Comparison of ENCODE assay signal across 1 cellular context in genomic region chr2:38407111-38407682, GRCh38.
TF ChIP-seq lines count a peak whose summit lies in the region.

No MANE protein-coding gene starts in this region.

TF ChIP-seq in K562, 482 proteins besides CTCF, POLR2A, EP300 and RAD21:
- TF ChIP-seq, protein P1, sequence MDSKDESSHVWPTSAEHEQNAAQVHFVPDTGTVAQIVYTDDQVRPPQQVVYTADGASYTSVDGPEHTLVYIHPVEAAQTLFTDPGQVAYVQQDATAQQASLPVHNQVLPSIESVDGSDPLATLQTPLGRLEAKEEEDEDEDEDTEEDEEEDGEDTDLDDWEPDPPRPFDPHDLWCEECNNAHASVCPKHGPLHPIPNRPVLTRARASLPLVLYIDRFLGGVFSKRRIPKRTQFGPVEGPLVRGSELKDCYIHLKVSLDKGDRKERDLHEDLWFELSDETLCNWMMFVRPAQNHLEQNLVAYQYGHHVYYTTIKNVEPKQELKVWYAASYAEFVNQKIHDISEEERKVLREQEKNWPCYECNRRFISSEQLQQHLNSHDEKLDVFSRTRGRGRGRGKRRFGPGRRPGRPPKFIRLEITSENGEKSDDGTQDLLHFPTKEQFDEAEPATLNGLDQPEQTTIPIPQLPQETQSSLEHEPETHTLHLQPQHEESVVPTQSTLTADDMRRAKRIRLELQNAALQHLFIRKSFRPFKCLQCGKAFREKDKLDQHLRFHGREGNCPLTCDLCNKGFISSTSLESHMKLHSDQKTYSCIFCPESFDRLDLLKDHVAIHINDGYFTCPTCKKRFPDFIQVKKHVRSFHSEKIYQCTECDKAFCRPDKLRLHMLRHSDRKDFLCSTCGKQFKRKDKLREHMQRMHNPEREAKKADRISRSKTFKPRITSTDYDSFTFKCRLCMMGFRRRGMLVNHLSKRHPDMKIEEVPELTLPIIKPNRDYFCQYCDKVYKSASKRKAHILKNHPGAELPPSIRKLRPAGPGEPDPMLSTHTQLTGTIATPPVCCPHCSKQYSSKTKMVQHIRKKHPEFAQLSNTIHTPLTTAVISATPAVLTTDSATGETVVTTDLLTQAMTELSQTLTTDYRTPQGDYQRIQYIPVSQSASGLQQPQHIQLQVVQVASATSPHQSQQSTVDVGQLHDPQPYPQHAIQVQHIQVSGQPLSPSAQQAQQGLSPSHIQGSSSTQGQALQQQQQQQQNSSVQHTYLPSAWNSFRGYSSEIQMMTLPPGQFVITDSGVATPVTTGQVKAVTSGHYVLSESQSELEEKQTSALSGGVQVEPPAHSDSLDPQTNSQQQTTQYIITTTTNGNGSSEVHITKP (IDR thresholded peaks at IDR 0.05; ENCODE audit: partially characterized antibody): peak; percentile 33
- TF ChIP-seq CEBPB (tag; IDR thresholded peaks at IDR 0.05) (peak; percentile 39; the same call in 1 of the 2 replicates), TCF7L2 (IDR thresholded peaks at IDR 0.05; ENCODE audit: low read depth, low read length) (no peak), CEBPZ (IDR thresholded peaks at IDR 0.05; ENCODE audit: borderline replicate concordance, low read depth, low read length) (no peak), ID3 (CRISPR knock-in tag; IDR thresholded peaks at IDR 0.05) (no peak), ID3 (tag; IDR thresholded peaks at IDR 0.05) (0 out of 2 replicates have a peak, but pooled peaks have one; percentile 33)
